Comparison of ENCODE assay signal across 8 cellular contexts in genomic region chr9:101432171-101432570, GRCh38. TPM values are rescaled to one million over a fixed set of nuclear protein-coding genes. Genes with fewer than 3 reads are reported as not detected.
"Had no signal": no experiment of that assay in that cellular context is flagged by ENCODE, and none has a peak within 500 bp of the region (broad histone marks: within the 10 kb centered on the region; RNA-seq: fewer than 3 reads in every experiment).

No MANE protein-coding gene starts in this region.

- FAIRE-seq: H1, H54, K562 had no signal

- H3K4me3 ChIP-seq: GM23338, K562 had no signal

- DNase-seq: H9, HCEC 1CT, IMR-90 had no signal

RNA-seq across cellular contexts. Expression of gene ALDOB, which starts 3.4 kb away (rescaled TPM):
- total RNA-seq: GM23338, H1, H9, HT-29, IMR-90 had no signal
- polyA plus RNA-seq: GM23338, H1, IMR-90, K562 had no signal

RNA-seq across cellular contexts. Expression of gene BAAT, which starts 47.4 kb away (rescaled TPM):
- total RNA-seq: IMR-90 had no signal
- polyA plus RNA-seq: IMR-90 had no signal
